ENCODE assay signal across 1 cellular context in the genomic region with DNA sequence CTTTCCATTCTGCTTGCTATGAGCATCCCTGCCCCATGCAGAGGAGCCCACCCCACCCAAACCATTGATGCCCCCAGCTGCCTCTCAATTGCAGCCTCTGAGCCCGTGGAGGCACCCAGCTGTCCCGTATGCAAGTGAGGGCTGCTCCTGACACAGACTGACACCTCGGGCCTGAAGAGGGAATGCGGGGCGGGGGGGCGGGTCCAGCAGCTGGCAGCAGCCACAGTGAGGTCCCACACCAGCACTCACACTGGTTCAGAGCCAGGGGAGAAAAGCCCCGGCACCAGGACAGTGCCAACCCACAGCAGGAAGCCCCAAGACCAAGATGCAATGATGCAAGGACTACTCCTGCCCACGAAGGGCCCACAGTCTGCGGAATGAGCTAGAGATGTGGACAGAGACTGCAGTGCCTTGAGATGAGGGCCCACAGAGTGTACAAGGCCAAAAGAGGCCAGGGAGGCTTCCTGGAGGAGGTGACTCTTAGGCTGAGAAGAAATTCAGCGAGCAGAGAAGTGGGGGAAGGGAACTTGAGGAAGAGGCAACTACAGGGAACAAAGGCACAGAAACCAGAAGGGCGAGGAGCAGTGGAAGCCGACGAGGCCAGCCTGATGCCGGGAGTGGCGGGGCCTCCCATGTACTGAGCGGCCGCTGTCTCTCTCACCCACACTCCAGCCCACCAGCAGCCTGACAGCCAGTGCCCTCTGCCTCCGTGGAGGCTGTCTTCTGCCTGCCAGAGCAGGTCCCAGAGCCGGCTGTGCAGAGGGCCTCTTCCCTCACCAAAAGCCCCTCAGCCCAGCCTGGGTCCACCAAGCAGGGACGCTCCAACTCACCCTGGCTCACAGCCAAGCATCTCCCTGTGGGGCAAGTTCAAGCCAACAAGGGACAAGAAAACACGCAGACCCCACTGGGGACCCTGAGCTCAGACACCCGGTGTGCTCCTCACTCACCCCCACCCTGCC.
TF ChIP-seq lines count a peak whose summit lies in the region.

No MANE protein-coding gene starts in this region.

TF ChIP-seq in HepG2, 621 proteins besides CTCF, POLR2A, EP300 and RAD21:
- TF ChIP-seq, protein P1, sequence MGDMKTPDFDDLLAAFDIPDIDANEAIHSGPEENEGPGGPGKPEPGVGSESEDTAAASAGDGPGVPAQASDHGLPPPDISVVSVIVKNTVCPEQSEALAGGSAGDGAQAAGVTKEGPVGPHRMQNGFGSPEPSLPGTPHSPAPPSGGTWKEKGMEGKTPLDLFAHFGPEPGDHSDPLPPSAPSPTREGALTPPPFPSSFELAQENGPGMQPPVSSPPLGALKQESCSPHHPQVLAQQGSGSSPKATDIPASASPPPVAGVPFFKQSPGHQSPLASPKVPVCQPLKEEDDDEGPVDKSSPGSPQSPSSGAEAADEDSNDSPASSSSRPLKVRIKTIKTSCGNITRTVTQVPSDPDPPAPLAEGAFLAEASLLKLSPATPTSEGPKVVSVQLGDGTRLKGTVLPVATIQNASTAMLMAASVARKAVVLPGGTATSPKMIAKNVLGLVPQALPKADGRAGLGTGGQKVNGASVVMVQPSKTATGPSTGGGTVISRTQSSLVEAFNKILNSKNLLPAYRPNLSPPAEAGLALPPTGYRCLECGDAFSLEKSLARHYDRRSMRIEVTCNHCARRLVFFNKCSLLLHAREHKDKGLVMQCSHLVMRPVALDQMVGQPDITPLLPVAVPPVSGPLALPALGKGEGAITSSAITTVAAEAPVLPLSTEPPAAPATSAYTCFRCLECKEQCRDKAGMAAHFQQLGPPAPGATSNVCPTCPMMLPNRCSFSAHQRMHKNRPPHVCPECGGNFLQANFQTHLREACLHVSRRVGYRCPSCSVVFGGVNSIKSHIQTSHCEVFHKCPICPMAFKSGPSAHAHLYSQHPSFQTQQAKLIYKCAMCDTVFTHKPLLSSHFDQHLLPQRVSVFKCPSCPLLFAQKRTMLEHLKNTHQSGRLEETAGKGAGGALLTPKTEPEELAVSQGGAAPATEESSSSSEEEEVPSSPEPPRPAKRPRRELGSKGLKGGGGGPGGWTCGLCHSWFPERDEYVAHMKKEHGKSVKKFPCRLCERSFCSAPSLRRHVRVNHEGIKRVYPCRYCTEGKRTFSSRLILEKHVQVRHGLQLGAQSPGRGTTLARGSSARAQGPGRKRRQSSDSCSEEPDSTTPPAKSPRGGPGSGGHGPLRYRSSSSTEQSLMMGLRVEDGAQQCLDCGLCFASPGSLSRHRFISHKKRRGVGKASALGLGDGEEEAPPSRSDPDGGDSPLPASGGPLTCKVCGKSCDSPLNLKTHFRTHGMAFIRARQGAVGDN (CRISPR knock-in tag; IDR thresholded peaks at IDR 0.05), result peak; percentile 10; the same call in 1 of the 2 replicates
- TF ChIP-seq BCL6 (CRISPR knock-in tag; IDR thresholded peaks at IDR 0.05), result no peak
